In the genomic region with DNA sequence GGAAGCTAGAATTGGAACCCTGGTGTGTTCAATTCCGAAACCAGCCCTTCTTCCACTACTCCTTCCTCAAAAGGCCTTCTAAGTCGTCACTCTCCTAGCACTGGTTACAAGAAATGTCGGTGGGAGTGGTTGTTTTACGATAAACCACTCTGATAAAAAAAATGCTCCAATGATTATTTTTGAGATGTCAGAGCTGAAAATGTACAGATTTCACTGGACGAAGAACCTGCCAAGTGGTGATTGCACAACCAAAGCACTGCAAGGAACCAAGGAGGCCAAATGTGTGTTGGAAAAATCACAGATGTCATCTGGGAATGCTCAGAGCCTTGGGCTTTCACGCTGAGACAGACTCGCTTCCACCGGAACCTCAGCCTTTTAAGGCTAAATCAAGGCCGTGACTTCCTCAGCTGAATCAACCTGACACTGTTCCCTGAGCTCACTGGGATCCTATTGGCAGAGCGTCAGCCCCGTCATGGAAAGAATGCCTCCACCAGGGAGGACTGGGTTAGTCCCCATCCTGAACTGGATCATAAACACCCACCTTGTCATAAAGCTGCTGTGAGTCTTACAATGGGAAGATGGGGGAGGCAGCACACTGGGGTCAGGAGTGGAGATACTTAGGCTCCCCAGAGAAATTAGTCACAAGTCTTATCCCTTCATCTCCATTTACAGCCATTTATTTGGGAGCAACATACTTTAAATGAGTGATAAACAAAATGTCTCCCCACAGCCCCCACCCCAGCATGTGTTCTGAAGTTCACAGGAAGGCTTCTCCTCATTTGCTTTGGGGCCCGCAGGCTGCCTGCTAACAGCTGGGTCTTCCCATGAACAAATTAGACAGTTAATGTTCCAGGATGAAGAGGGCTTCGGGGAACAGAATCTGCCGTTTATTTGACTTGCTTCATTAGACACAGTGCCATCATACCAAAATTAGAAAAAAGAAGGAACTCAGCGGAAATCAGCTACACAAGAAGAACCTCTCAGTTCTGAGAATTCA, we compare ENCODE assay signal across 11 cellular contexts.
A peak's percentile ranks its signal among the peaks of the same experiment; 100 is the strongest.
DNase-seq lines count a peak whose midpoint lies in the region; ATAC-seq, FAIRE-seq and TF ChIP-seq lines count a peak whose summit lies in the region.
"Had no signal": no experiment of that assay in that cellular context is flagged by ENCODE, and none has a peak within 500 bp of the region (broad histone marks: within the 10 kb centered on the region; RNA-seq: fewer than 3 reads in every experiment).

No MANE protein-coding gene starts in this region.

- in situ Hi-C loops in GM23248 (cut with MboI), result no loop called here

- H3K27ac ChIP-seq in GM23248 (peak overlapping the region; percentile 93), spleen (peak overlapping the region in 7 of 8 donors; percentile 64 to 88 (median 76)), neural progenitor cell (no peak overlapping the region)

- H3K36me3 Mint-ChIP-seq in neural progenitor cell, result no peaks in the 10 kb centered on the region

- H3K27ac Mint-ChIP-seq in neural progenitor cell, result no peak overlapping the region
- H3K27ac Mint-ChIP-seq: IgD-negative memory B cell had no signal

- no peaks in the 10 kb centered on the region for H3K27me3 ChIP-seq in GM23248 (replicated peaks; ENCODE audit: insufficient read depth)
- no peaks in the 10 kb centered on the region for H3K27me3 ChIP-seq in spleen (replicated peaks in 1 of 7)
- H3K27me3 ChIP-seq in neural progenitor cell, result no peaks in the 10 kb centered on the region

- no peak for FAIRE-seq in H54 (lab: Jason Lieb, UNC)

- H3F3A ChIP-seq in GM23248 (ENCODE audit: insufficient read depth) (peaks cover 24% of the 10 kb centered on the region), neural progenitor cell (ENCODE audit: low read depth) (no peaks in the 10 kb centered on the region)

- H3K9ac ChIP-seq in GM23248 (peak overlapping the region; percentile 75), neural progenitor cell (no peak overlapping the region)

- DNase-seq in GM23248, result peak; percentile 97
- peak; percentile 97 for DNase-seq in choroid plexus epithelial cell (ENCODE audit: low read depth)
- peak; percentile 63 for DNase-seq in left lobe of liver (ENCODE audit: low spot score)
- DNase-seq in spleen, result peak; percentile 78
- no peak for DNase-seq in neural progenitor cell (ENCODE audit: low spot score)
- DNase-seq in H54 (ENCODE audit: insufficient read length, low spot score), result no peak
- DNase-seq in HUDEP-2 (lab: John Stamatoyannopoulos, UW; ENCODE audit: unreplicated experiment in 76 of 76), result no peak
- DNase-seq: GDM1, OCI-M1 had no signal

- peaks cover 2% of the 10 kb centered on the region for H3K9me3 Mint-ChIP-seq in neural progenitor cell

- H3K4me2 ChIP-seq in GM23248 (ENCODE audit: unreplicated experiment), result peak overlapping the region; percentile 33
- no peak overlapping the region for H3K4me2 ChIP-seq in neural progenitor cell

- no peak overlapping the region for H3K4me3 Mint-ChIP-seq in neural progenitor cell

- H3K4me1 ChIP-seq in GM23248 (ENCODE audit: insufficient read depth) (peaks cover 33% of the 10 kb centered on the region), spleen (peaks cover 0 to 15% (median 0%) of the 10 kb centered on the region in 6 donors), neural progenitor cell (no peaks in the 10 kb centered on the region)

- intact Hi-C loops in spleen (cut with DNase I; ENCODE audit: low total_unique reads), result no loop called here

- TF ChIP-seq POLR2A in spleen (IDR thresholded peaks at IDR 0.05), result no peak
- no peak for TF ChIP-seq POLR2A in H54 (IDR thresholded peaks at IDR 0.05; ENCODE audit: low read depth, low read length)

- peak; percentile 68 for ATAC-seq in left lobe of liver
- no peak for ATAC-seq in GM21447 (IDR thresholded peaks at IDR 0.05; ENCODE audit: unreplicated experiment)

- H3K4me3 ChIP-seq in GM23248, result peak overlapping the region; percentile 9
- H3K4me3 ChIP-seq in choroid plexus epithelial cell (ENCODE audit: low read depth, low read length), result no peak overlapping the region
- no peak overlapping the region for H3K4me3 ChIP-seq in spleen
- no peak overlapping the region for H3K4me3 ChIP-seq in neural progenitor cell

- H4K20me1 ChIP-seq in GM23248 (ENCODE audit: insufficient read depth), result no peaks in the 10 kb centered on the region
- H4K20me1 ChIP-seq in neural progenitor cell (ENCODE audit: low read depth), result no peaks in the 10 kb centered on the region

- no peaks in the 10 kb centered on the region for H3K79me2 ChIP-seq in GM23248 (ENCODE audit: insufficient read depth)
- H3K79me2 ChIP-seq in neural progenitor cell (ENCODE audit: low read depth), result no peaks in the 10 kb centered on the region

- no peaks in the 10 kb centered on the region for H3K9me2 ChIP-seq in GM23248 (ENCODE audit: insufficient read depth)

- H3K36me3 ChIP-seq in GM23248 (ENCODE audit: low read depth), result no peaks in the 10 kb centered on the region
- no peaks in the 10 kb centered on the region for H3K36me3 ChIP-seq in spleen
- no peaks in the 10 kb centered on the region for H3K36me3 ChIP-seq in neural progenitor cell

- H3K27me3 Mint-ChIP-seq in neural progenitor cell (ENCODE audit: insufficient read depth, low read depth), result no peaks in the 10 kb centered on the region

- peak overlapping the region; percentile 47 for H2AFZ ChIP-seq in GM23248
- H2AFZ ChIP-seq in neural progenitor cell (replicated peaks), result no peak overlapping the region

- WGBS in GM23248 (ENCODE audit: low coverage in 1 of 2, low lambda C conversion rate in 2 of 2, missing lambda C conversion rate in 2 of 2), 2 experiments, result 16 to 17% methylated on average over 15 of the region's 15 CpGs
- 67 to 78% (median 71%) methylated on average over 14 to 15 of the region's 15 CpGs for WGBS in spleen, 5 donors

- peaks cover 6% of the 10 kb centered on the region for H3K4me1 Mint-ChIP-seq in neural progenitor cell

- no peak for TF ChIP-seq CTCF in choroid plexus epithelial cell (conservative IDR thresholded peaks at IDR 0.05; ENCODE audit: low read depth, low read length)
- no peak for TF ChIP-seq CTCF in spleen (IDR thresholded peaks at IDR 0.05 in 8 of 11, conservative IDR thresholded peaks at IDR 0.05 in 3 of 11)
- TF ChIP-seq CTCF in neural progenitor cell (IDR thresholded peaks at IDR 0.05), result no peak

- no peaks in the 10 kb centered on the region for H3K9me3 ChIP-seq in GM23248 (ENCODE audit: low read depth)
- no peaks in the 10 kb centered on the region for H3K9me3 ChIP-seq in spleen
- H3K9me3 ChIP-seq in neural progenitor cell (ENCODE audit: low read depth), result no peaks in the 10 kb centered on the region

Comparison
In these comparisons a context has a peak if more than half of its experiments do, and no peak if none do; other contexts are left out.
1. DNase-seq: peak in GM23248 (single experiment), choroid plexus epithelial cell (single experiment), left lobe of liver (single experiment) and spleen (single experiment); none in neural progenitor cell (single experiment), H54 (single experiment) and HUDEP-2 (0 of 76).